ENCODE assay signal across 10 cellular contexts in genomic region chr11:90113541-90113940, GRCh38.
DNase-seq lines count a peak whose midpoint lies in the region; ATAC-seq and FAIRE-seq lines count a peak whose summit lies in the region.
"Had no signal": no experiment of that assay in that cellular context is flagged by ENCODE, and none has a peak within 500 bp of the region (broad histone marks: within the 10 kb centered on the region; RNA-seq: fewer than 3 reads in every experiment).

No MANE protein-coding gene starts in this region.

- DNase-seq in NCI-H2171 treated with DMSO at 0.1 percent for 48 hours (lab: John Stamatoyannopoulos, UW), result peak; percentile 4
- DNase-seq in NCI-H2171 (lab: John Stamatoyannopoulos, UW), result no peak
- DNase-seq in NAMALWA (ENCODE audit: low spot score), result peak; percentile 21
- peak; percentile 46 for DNase-seq in pons (ENCODE audit: low spot score)
- DNase-seq in stimulated activated naive CD8-positive, alpha-beta T cell treated with anti-CD3 and anti-CD28 coated beads, Interleukin-15, Interleukin-2, amounts not matched to agents 100 U/mL and 50 U/mL, for 24 hours, result no peak
- DNase-seq in SHP77 treated with DMSO at 0.1 percent for 48 hours (lab: John Stamatoyannopoulos, UW), result no peak
- DNase-seq: left ventricle myocardium superior; stimulated activated CD4-positive, alpha-beta T cell treated with anti-CD3 and anti-CD28 coated beads, Interleukin-4, amount 100 ng/mL, for 1 hour had no signal

- no peak for ATAC-seq in stimulated activated naive CD8-positive, alpha-beta T cell treated with anti-CD3 and anti-CD28 coated beads, Interleukin-15, Interleukin-2, amounts not matched to agents 100 U/mL and 50 U/mL, for 24 hours
- no peak for ATAC-seq in HG03108 (IDR thresholded peaks at IDR 0.05; ENCODE audit: unreplicated experiment)
- ATAC-seq: left ventricle myocardium superior had no signal

- FAIRE-seq in colon (lab: Jason Lieb, UNC), result peak; percentile 78

Comparison
In these comparisons a context has a peak if more than half of its experiments do, and no peak if none do; other contexts are left out.
1. DNase-seq: peak in NCI-H2171 treated with DMSO at 0.1 percent for 48 hours (single experiment), NAMALWA (single experiment) and pons (single experiment); none in NCI-H2171 (single experiment), stimulated activated naive CD8-positive, alpha-beta T cell treated with anti-CD3 and anti-CD28 coated beads, Interleukin-15, Interleukin-2, amounts not matched to agents 100 U/mL and 50 U/mL, for 24 hours (single experiment) and SHP77 treated with DMSO at 0.1 percent for 48 hours (single experiment).